In the genomic region with DNA sequence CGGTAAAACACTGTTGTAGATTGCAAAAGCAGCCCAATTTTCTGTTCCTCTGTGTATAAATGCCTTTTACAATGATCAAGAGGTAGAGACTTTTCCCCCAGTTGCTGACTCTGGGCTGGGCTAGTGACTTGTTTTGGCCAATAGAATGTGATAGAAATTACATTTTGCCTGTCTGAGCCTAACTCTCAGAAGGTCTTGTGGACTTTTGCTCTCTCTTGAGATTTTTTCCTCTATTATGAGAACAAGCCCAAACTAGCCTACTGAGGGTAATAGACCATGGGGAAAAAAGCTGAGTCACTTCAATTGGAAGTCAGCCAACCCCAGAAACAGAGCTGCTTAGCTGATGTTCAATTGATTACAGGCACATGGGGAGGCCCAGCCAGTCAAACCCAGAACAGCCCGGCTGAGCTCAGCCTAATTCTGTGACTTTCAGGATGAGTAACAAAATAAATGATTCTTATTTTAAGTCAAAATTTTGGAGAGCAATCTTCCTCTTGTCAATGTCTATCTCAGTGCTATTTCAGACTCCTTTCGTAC, we compare ENCODE assay signal across 8 cellular contexts.
A peak's percentile ranks its signal among the peaks of the same experiment; 100 is the strongest.
DNase-seq lines count a peak whose midpoint lies in the region; ATAC-seq and TF ChIP-seq lines count a peak whose summit lies in the region.

No MANE protein-coding gene starts in this region.

- no peak overlapping the region for H2AFZ ChIP-seq in GM23338
- peak overlapping the region; percentile 11 for H2AFZ ChIP-seq in IMR-90 (replicated peaks; ENCODE audit: low read length, poor library complexity)
- H2AFZ ChIP-seq in osteoblast (ENCODE audit: low read length): peak overlapping the region; percentile 76

- H2BK5ac ChIP-seq in IMR-90 (ENCODE audit: low read depth, low read length, poor library complexity, severe bottlenecking): peak overlapping the region; percentile 91

- H3K79me2 ChIP-seq in GM23338 (replicated peaks; ENCODE audit: insufficient read depth) (no peaks in the 10 kb centered on the region), osteoblast (ENCODE audit: insufficient read depth, low read length) (no peaks in the 10 kb centered on the region)

- H3K9me1 ChIP-seq in IMR-90 (ENCODE audit: insufficient read depth, low read length): peaks cover 3% of the 10 kb centered on the region; the same call in 1 of the 2 replicates

- peak overlapping the region; percentile 97 for H2BK120ac ChIP-seq in IMR-90 (ENCODE audit: low read depth, low read length)

- peak overlapping the region; percentile 21 for H3K4me3 Mint-ChIP-seq in natural killer cell treated with Interleukin-12 subunit alpha and Interleukin-12 subunit beta and Interleukin-15 and Interleukin-18, amount 100 ng/mL, for 72 hours
- H3K4me3 Mint-ChIP-seq in natural killer cell (no peak overlapping the region), GM23338 (no peak overlapping the region)

- peaks cover 8% of the 10 kb centered on the region for H3K36me3 Mint-ChIP-seq in natural killer cell treated with Interleukin-12 subunit alpha and Interleukin-12 subunit beta and Interleukin-15 and Interleukin-18, amount 100 ng/mL, for 72 hours
- H3K36me3 Mint-ChIP-seq in natural killer cell: no peaks in the 10 kb centered on the region
- peaks cover 31% of the 10 kb centered on the region; the same call in 2 of the 3 replicates for H3K36me3 Mint-ChIP-seq in GM23338 (ENCODE audit: low read depth)

- WGBS in IMR-90 (ENCODE audit: extremely low coverage in 2 of 2, insufficient read length in 1 of 2), 2 experiments: no CpG with 5 or more reads among the region's 3 CpGs

- DNase-seq in natural killer cell treated with Interleukin-12 subunit alpha and Interleukin-12 subunit beta and Interleukin-15 and Interleukin-18, amount 100 ng/mL, for 72 hours (ENCODE audit: low spot score): no peak
- DNase-seq in natural killer cell (no peak), GM23338 (ENCODE audit: low spot score) (no peak), IMR-90 (peak; percentile 94), RPMI8226 (peak; percentile 89), epithelial cell of proximal tubule (ENCODE audit: low read depth) (peak; percentile 93), osteoblast (ENCODE audit: insufficient read length, low spot score, missing footprints) (no peak), inferior parietal cortex (ENCODE audit: extremely low spot score) (no peak)

- peak overlapping the region; percentile 91 for H2BK15ac ChIP-seq in IMR-90 (ENCODE audit: low read depth, low read length)

- H3K9me3 ChIP-seq in IMR-90 (ENCODE audit: control insufficient read depth, insufficient read depth, low read length) (peaks cover 4% of the 10 kb centered on the region), osteoblast (ENCODE audit: low read depth, low read length) (no peaks in the 10 kb centered on the region)

- peak overlapping the region; percentile 100 for H4K5ac ChIP-seq in IMR-90 (ENCODE audit: low read depth, low read length)

- no peak for TF ChIP-seq RAD21 in IMR-90 (IDR thresholded peaks at IDR 0.05; ENCODE audit: low read length)

- peak; percentile 66 to 90 for ATAC-seq in natural killer cell treated with Interleukin-12 subunit alpha and Interleukin-12 subunit beta and Interleukin-15 and Interleukin-18, amount 100 ng/mL, for 72 hours
- no peak for ATAC-seq in natural killer cell
- no peak for ATAC-seq in GM23338
- peak; percentile 92 for ATAC-seq in IMR-90 (ENCODE audit: low read depth)

- H4K8ac ChIP-seq in IMR-90 (ENCODE audit: low read depth in 2 of 2, low read length in 2 of 2): peak overlapping the region; percentile 88 to 94

- H3K56ac ChIP-seq in IMR-90 (ENCODE audit: extremely low read depth, insufficient read depth, low read length): peak overlapping the region; percentile 91; the same call in 1 of the 2 replicates

- peak overlapping the region; percentile 93 for H3K4ac ChIP-seq in IMR-90 (ENCODE audit: low read depth, low read length)

- H3K9me3 Mint-ChIP-seq in natural killer cell treated with Interleukin-12 subunit alpha and Interleukin-12 subunit beta and Interleukin-15 and Interleukin-18, amount 100 ng/mL, for 72 hours: peaks cover 22% of the 10 kb centered on the region
- H3K9me3 Mint-ChIP-seq in natural killer cell (peaks cover 14 to 15% of the 10 kb centered on the region in 2 donors), GM23338 (peaks cover 27% of the 10 kb centered on the region)

- H3K27me3 Mint-ChIP-seq in natural killer cell treated with Interleukin-12 subunit alpha and Interleukin-12 subunit beta and Interleukin-15 and Interleukin-18, amount 100 ng/mL, for 72 hours: no peaks in the 10 kb centered on the region
- no peaks in the 10 kb centered on the region for H3K27me3 Mint-ChIP-seq in natural killer cell (ENCODE audit: low read depth in 2 of 2)
- no peaks in the 10 kb centered on the region for H3K27me3 Mint-ChIP-seq in GM23338 (ENCODE audit: insufficient read depth, low read depth, poor library complexity)

- H3K4me2 ChIP-seq in GM23338 (no peak overlapping the region), IMR-90 (ENCODE audit: low read depth, low read length) (no peak overlapping the region), osteoblast (ENCODE audit: insufficient read depth, low read length) (peak overlapping the region; percentile 46)

- in situ Hi-C loops in IMR-90 (cut with MboI; ENCODE audit: low sequenced_read_pairs): loop anchor here (25.0 kb wide), 1 partner anchor 1366 kb away; no protein-coding TSS in a partner anchor

- no peak for TF ChIP-seq POLR2A in IMR-90 (IDR thresholded peaks at IDR 0.05; ENCODE audit: low read depth, low read length)

- dilution Hi-C loops in IMR-90 (cut with HindIII; ENCODE audit: low sequenced_read_pairs, unreplicated experiment): no loop called here

- H3K14ac ChIP-seq in IMR-90 (replicated peaks; ENCODE audit: low read depth, low read length): peak overlapping the region; percentile 87

- BruUV-seq in IMR-90 (replicated peaks; lab: Mats Ljungman, UMichigan): no TSS peak

- peak overlapping the region; percentile 94 for H4K91ac ChIP-seq in IMR-90 (ENCODE audit: insufficient read depth, low read depth, low read length)

- CTCF ChIA-PET in IMR-90 (lab: Yijun Ruan, JAX): interaction anchor here (0.8 kb wide), 1 partner anchor 372 kb away, joined by 3 read pairs; no protein-coding TSS in a partner anchor

- H3K4me1 Mint-ChIP-seq in natural killer cell treated with Interleukin-12 subunit alpha and Interleukin-12 subunit beta and Interleukin-15 and Interleukin-18, amount 100 ng/mL, for 72 hours (ENCODE audit: low read depth in 2 of 2): no peaks in the 10 kb centered on the region
- H3K4me1 Mint-ChIP-seq in natural killer cell (no peaks in the 10 kb centered on the region), GM23338 (peaks cover 28% of the 10 kb centered on the region)

- H3K27ac Mint-ChIP-seq in natural killer cell treated with Interleukin-12 subunit alpha and Interleukin-12 subunit beta and Interleukin-15 and Interleukin-18, amount 100 ng/mL, for 72 hours: peak overlapping the region in 1 of 2 donors; percentile 15
- no peak overlapping the region for H3K27ac Mint-ChIP-seq in natural killer cell
- H3K27ac Mint-ChIP-seq in GM23338: no peak overlapping the region

- no peaks in the 10 kb centered on the region for H3K79me1 ChIP-seq in IMR-90 (ENCODE audit: low read depth in 1 of 2, low read length in 2 of 2)

- no peak overlapping the region for H3K9ac ChIP-seq in IMR-90 (ENCODE audit: low read depth, low read length)

- peak overlapping the region; percentile 97 for H2BK20ac ChIP-seq in IMR-90 (ENCODE audit: low read depth, low read length)

- H2AK5ac ChIP-seq in IMR-90 (ENCODE audit: low read depth, low read length): no peak overlapping the region; the same call in 1 of the 2 replicates

- H3K27me3 ChIP-seq in GM23338 (ENCODE audit: insufficient read depth) (no peaks in the 10 kb centered on the region), IMR-90 (ENCODE audit: control insufficient read depth, insufficient read depth, low read length) (no peaks in the 10 kb centered on the region), osteoblast (ENCODE audit: insufficient read depth, low read length) (no peaks in the 10 kb centered on the region)

- H3K4me1 ChIP-seq in GM23338 (ENCODE audit: insufficient read depth): peaks cover 29% of the 10 kb centered on the region
- H3K4me1 ChIP-seq in IMR-90 (ENCODE audit: control insufficient read depth, insufficient read depth, low read length): peaks cover 2% of the 10 kb centered on the region
- H3K4me1 ChIP-seq in osteoblast (ENCODE audit: insufficient read depth, low read length): peaks cover 14% of the 10 kb centered on the region

- intact Hi-C loops in natural killer cell (cut with micrococcal nuclease): no loop called here
- intact Hi-C loops in IMR-90 (cut with micrococcal nuclease): no loop called here

- H3K4me3 ChIP-seq in GM23338 (no peak overlapping the region), IMR-90 (ENCODE audit: insufficient read depth, low read depth, low read length) (no peak overlapping the region), epithelial cell of proximal tubule (ENCODE audit: low read depth, low read length) (no peak overlapping the region), osteoblast (ENCODE audit: insufficient read depth, low read length) (no peak overlapping the region)

- peak overlapping the region; percentile 18 for H2AK9ac ChIP-seq in IMR-90 (replicated peaks; ENCODE audit: low read depth, low read length, poor library complexity)

- H4K20me1 ChIP-seq in GM23338 (replicated peaks; ENCODE audit: insufficient read depth) (no peaks in the 10 kb centered on the region), IMR-90 (ENCODE audit: insufficient read depth, low read length) (no peaks in the 10 kb centered on the region), osteoblast (ENCODE audit: insufficient read depth, low read length) (no peaks in the 10 kb centered on the region)

- H3K27ac ChIP-seq in GM23338 (ENCODE audit: low read depth) (no peak overlapping the region), IMR-90 (ENCODE audit: insufficient read depth, low read length) (peak overlapping the region; percentile 98), osteoblast (ENCODE audit: low read depth, low read length) (peak overlapping the region; percentile 85)

- no peak for TF ChIP-seq CTCF in natural killer cell (IDR thresholded peaks at IDR 0.05)
- TF ChIP-seq CTCF in GM23338 (conservative IDR thresholded peaks at IDR 0.05; ENCODE audit: low read depth in 2 of 2): no peak
- TF ChIP-seq CTCF in IMR-90 (conservative IDR thresholded peaks at IDR 0.05; ENCODE audit: low read depth, low read length): no peak
- no peak for TF ChIP-seq CTCF in epithelial cell of proximal tubule (conservative IDR thresholded peaks at IDR 0.05; ENCODE audit: low read depth, low read length)
- TF ChIP-seq CTCF in osteoblast (IDR thresholded peaks at IDR 0.05; ENCODE audit: extremely low read depth, low read depth, low read length): no peak

- peak overlapping the region; percentile 97 for H3K18ac ChIP-seq in IMR-90 (ENCODE audit: low read depth, low read length)

- H3F3A ChIP-seq in GM23338 (replicated peaks; ENCODE audit: low read depth): no peaks in the 10 kb centered on the region

- no peaks in the 10 kb centered on the region for H3K9me2 ChIP-seq in GM23338 (ENCODE audit: insufficient read depth)

- H3K36me3 ChIP-seq in GM23338 (ENCODE audit: insufficient read depth) (no peaks in the 10 kb centered on the region), IMR-90 (ENCODE audit: control insufficient read depth, insufficient read depth, low read length) (no peaks in the 10 kb centered on the region), osteoblast (ENCODE audit: insufficient read depth, low read length) (no peaks in the 10 kb centered on the region)

- POLR2A ChIA-PET in IMR-90 (lab: Charles Lee; ENCODE audit: unreplicated experiment): no interaction called here

- H3K23ac ChIP-seq in IMR-90 (ENCODE audit: low read depth, low read length): peak overlapping the region; percentile 96

Comparison
In these comparisons a context has a peak if more than half of its experiments do, and no peak if none do; other contexts are left out.
1. ATAC-seq: peak in natural killer cell treated with Interleukin-12 subunit alpha and Interleukin-12 subunit beta and Interleukin-15 and Interleukin-18, amount 100 ng/mL, for 72 hours (2 of 2) and IMR-90 (single experiment); none in natural killer cell (0 of 3) and GM23338 (single experiment).
2. DNase-seq: peak in IMR-90 (single experiment), RPMI8226 (single experiment) and epithelial cell of proximal tubule (single experiment); none in natural killer cell treated with Interleukin-12 subunit alpha and Interleukin-12 subunit beta and Interleukin-15 and Interleukin-18, amount 100 ng/mL, for 72 hours (single experiment), natural killer cell (single experiment), GM23338 (single experiment), osteoblast (single experiment) and inferior parietal cortex (single experiment).